In genomic region chr14:93175492-93175891, GRCh38 we compare ENCODE assay signal across 28 cellular contexts.
"Had no signal": no experiment of that assay in that cellular context is flagged by ENCODE, and none has a peak within 500 bp of the region (broad histone marks: within the 10 kb centered on the region; RNA-seq: fewer than 3 reads in every experiment).

No MANE protein-coding gene starts in this region.

- H3K27ac Mint-ChIP-seq: activated B cell treated with CpG ODN at 0.5 μM for 24 hours; activated CD4-positive, alpha-beta T cell treated with anti-CD3 and anti-CD28 coated beads, Interleukin-2, amount 10 ng/mL, durations not matched to agents 24 days and 14 days; activated CD8-positive, alpha-beta memory T cell treated with anti-CD3 and anti-CD28 coated beads, Interleukin-2, amount 10 ng/mL, durations not matched to agents 7 days and 5 days; activated naive CD4-positive, alpha-beta T cell treated with anti-CD3 and anti-CD28 coated beads, Interleukin-2, amount 50 U/mL, for 72 hours; activated naive CD8-positive, alpha-beta T cell treated with anti-CD3 and anti-CD28 coated beads, Interleukin-2, amount 50 U/mL, for 24 hours had no signal

- H3K9me3 ChIP-seq: ascending aorta, body of pancreas had no signal

- ATAC-seq: activated CD8-positive, alpha-beta memory T cell treated with anti-CD3 and anti-CD28 coated beads, Interleukin-2, amount 10 ng/mL, durations not matched to agents 7 days and 5 days; activated naive CD4-positive, alpha-beta T cell treated with anti-CD3 and anti-CD28 coated beads, Interleukin-2, amount 50 U/mL, for 72 hours; activated naive CD8-positive, alpha-beta T cell treated with anti-CD3 and anti-CD28 coated beads, Interleukin-2, amount 50 U/mL, for 24 hours; activated T-cell treated with anti-CD3 and anti-CD28 coated beads, Interleukin-2, amount 50 U/mL, for 4 hours; body of pancreas; PC-3 had no signal

- H3K27ac ChIP-seq: ascending aorta, body of pancreas had no signal

- H3K27me3 ChIP-seq: ascending aorta, body of pancreas had no signal

- DNase-seq: activated B cell treated with CpG ODN at 0.5 μM for 24 hours; activated CD4-positive, alpha-beta T cell treated with anti-CD3 and anti-CD28 coated beads for 1 hour; activated CD4-positive, alpha-beta T cell treated with anti-CD3 and anti-CD28 coated beads, Interleukin-2, amount 10 ng/mL, durations not matched to agents 24 days and 14 days; activated CD4-positive, alpha-beta T cell treated with anti-CD3 and anti-CD28 coated beads, Interleukin-2, amount 50 U/mL, for 48 hours; activated CD8-positive, alpha-beta memory T cell treated with anti-CD3 and anti-CD28 coated beads, Interleukin-2, amount 10 ng/mL, durations not matched to agents 7 days and 5 days; activated effector memory CD4-positive, alpha-beta T cell treated with anti-CD3 and anti-CD28 coated beads, Interleukin-2, amount 50 U/mL, for 16 hours; activated naive CD4-positive, alpha-beta T cell treated with Interleukin-2 at 50 U/mL for 16 hours; activated naive CD8-positive, alpha-beta T cell treated with anti-CD3 and anti-CD28 coated beads, Interleukin-2, amount 50 U/mL, for 24 hours; activated T-cell treated with anti-CD3 and anti-CD28 coated beads, Interleukin-2, amount 50 U/mL, for 4 hours; amniotic stem cell; body of pancreas; central memory CD4-positive, alpha-beta T cell; KG1; NCI-H1105; NCI-H1436; NCI-H1694 treated with DMSO at 0.1 percent for 48 hours; NCI-H2029 treated with DMSO at 0.1 percent for 48 hours; NCI-H510A treated with DMSO at 0.1 percent for 48 hours; NK-92 treated with Interleukin-12 subunit alpha and Interleukin-12 subunit beta, amount 100 ng/mL, for 24 hours; SHP77 treated with DMSO at 0.1 percent for 48 hours; T-helper 2 cell; T1000 had no signal

- H3K4me3 Mint-ChIP-seq: activated B cell treated with CpG ODN at 0.5 μM for 24 hours; activated CD4-positive, alpha-beta T cell treated with anti-CD3 and anti-CD28 coated beads, Interleukin-2, amount 10 ng/mL, durations not matched to agents 24 days and 14 days; activated CD8-positive, alpha-beta memory T cell treated with anti-CD3 and anti-CD28 coated beads, Interleukin-2, amount 10 ng/mL, durations not matched to agents 7 days and 5 days; activated naive CD8-positive, alpha-beta T cell treated with anti-CD3 and anti-CD28 coated beads, Interleukin-2, amount 50 U/mL, for 24 hours; activated T-cell treated with anti-CD3 and anti-CD28 coated beads, Interleukin-2, amount 50 U/mL, for 4 hours had no signal

- H3K4me1 Mint-ChIP-seq: activated B cell treated with CpG ODN at 0.5 μM for 24 hours; activated naive CD8-positive, alpha-beta T cell treated with anti-CD3 and anti-CD28 coated beads, Interleukin-2, amount 50 U/mL, for 24 hours had no signal

- H3K4me3 ChIP-seq: ascending aorta, body of pancreas had no signal

- H3K9me3 Mint-ChIP-seq: activated B cell treated with CpG ODN at 0.5 μM for 24 hours; activated CD4-positive, alpha-beta T cell treated with anti-CD3 and anti-CD28 coated beads, Interleukin-2, amount 10 ng/mL, durations not matched to agents 24 days and 14 days; activated naive CD4-positive, alpha-beta T cell treated with anti-CD3 and anti-CD28 coated beads, Interleukin-2, amount 50 U/mL, for 72 hours; activated naive CD8-positive, alpha-beta T cell treated with anti-CD3 and anti-CD28 coated beads, Interleukin-2, amount 50 U/mL, for 24 hours; activated T-cell treated with anti-CD3 and anti-CD28 coated beads, Interleukin-2, amount 50 U/mL, for 4 hours had no signal

- H3K4me1 ChIP-seq: ascending aorta had no signal

- FAIRE-seq: bronchial epithelial cell, RCC 7860, TTC549 had no signal

- H3K36me3 ChIP-seq: ascending aorta had no signal

- H3K36me3 Mint-ChIP-seq: activated CD8-positive, alpha-beta memory T cell treated with anti-CD3 and anti-CD28 coated beads, Interleukin-2, amount 10 ng/mL, durations not matched to agents 7 days and 5 days; activated naive CD4-positive, alpha-beta T cell treated with anti-CD3 and anti-CD28 coated beads, Interleukin-2, amount 50 U/mL, for 72 hours had no signal

- H3K27me3 Mint-ChIP-seq: activated CD8-positive, alpha-beta memory T cell treated with anti-CD3 and anti-CD28 coated beads, Interleukin-2, amount 10 ng/mL, durations not matched to agents 7 days and 5 days; activated naive CD8-positive, alpha-beta T cell treated with anti-CD3 and anti-CD28 coated beads, Interleukin-2, amount 50 U/mL, for 24 hours had no signal
